9 cellular contexts compared by ENCODE assay signal in genomic region chr17:14308636-14308964, GRCh38. TPM values are rescaled to one million over a fixed set of nuclear protein-coding genes. Genes with fewer than 3 reads are reported as not detected.
A peak's percentile ranks its signal among the peaks of the same experiment; 100 is the strongest.
DNase-seq lines count a peak whose midpoint lies in the region; ATAC-seq, FAIRE-seq and TF ChIP-seq lines count a peak whose summit lies in the region.
"Had no signal": no experiment of that assay in that cellular context is flagged by ENCODE, and none has a peak within 500 bp of the region (broad histone marks: within the 10 kb centered on the region; RNA-seq: fewer than 3 reads in every experiment).

No MANE protein-coding gene starts in this region.

- H3K27me3 Mint-ChIP-seq in activated naive CD8-positive, alpha-beta T cell treated with anti-CD3 and anti-CD28 coated beads, Interleukin-2, amount 10 ng/mL, durations not matched to agents 7 days and 5 days, result peaks cover 4% of the 10 kb centered on the region
- peaks cover 0 to 8% (median 5%) of the 10 kb centered on the region in 3 donors for H3K27me3 Mint-ChIP-seq in immature natural killer cell (ENCODE audit: low read depth in 3 of 3)

- peaks cover 14% of the 10 kb centered on the region for H3K36me3 Mint-ChIP-seq in activated naive CD8-positive, alpha-beta T cell treated with anti-CD3 and anti-CD28 coated beads, Interleukin-2, amount 10 ng/mL, durations not matched to agents 7 days and 5 days
- peaks cover 0 to 16% (median 6%) of the 10 kb centered on the region in 3 donors for H3K36me3 Mint-ChIP-seq in immature natural killer cell

- H3K4me3 ChIP-seq in small intestine (ENCODE audit: low read depth in 1 of 2, low read length in 2 of 2), result peak overlapping the region; percentile 31 to 46

- ATAC-seq in activated naive CD8-positive, alpha-beta T cell treated with anti-CD3 and anti-CD28 coated beads, Interleukin-2, amount 10 ng/mL, durations not matched to agents 7 days and 5 days (ENCODE audit: low read depth), result no peak
- ATAC-seq in HG02642 (IDR thresholded peaks at IDR 0.05; ENCODE audit: poor library complexity, unreplicated experiment), result no peak

- POLR2A ChIA-PET in activated naive CD8-positive, alpha-beta T cell treated with anti-CD3 and anti-CD28 coated beads, Interleukin-2, amount 10 ng/mL, durations not matched to agents 7 days and 5 days (lab: Charles Lee), result interaction anchor here (1.0 to 1.3 kb wide), 3 partner anchors 8 to 120 kb away, joined by 3 to 6 read pairs (median 5); partner anchors contain the start of gene HS3ST3B1

- TF ChIP-seq CTCF in GM13977 (IDR thresholded peaks at IDR 0.05; ENCODE audit: extremely low read depth, insufficient read depth, missing control alignments), result no peak

- peaks cover 0 to 7% of the 10 kb centered on the region in 2 donors for H3K27me3 ChIP-seq in small intestine (ENCODE audit: control insufficient read depth in 2 of 2, insufficient read depth in 2 of 2, low read length in 2 of 2)

- in situ Hi-C loops in GM13977 (cut with MboI; ENCODE audit: low pct_unique_long_range_greater_than_20kb, low sequenced_read_pairs, unreplicated experiment), result loop anchor here (25.0 kb wide), 1 partner anchor 721 kb away; no protein-coding TSS in a partner anchor

- no peak overlapping the region for H3K27ac ChIP-seq in small intestine (ENCODE audit: low read depth in 1 of 2, low read length in 1 of 2)

- DNase-seq in SHP77 (lab: John Stamatoyannopoulos, UW) (peak; percentile 54 to 76), SHP77 treated with DMSO at 0.1 percent for 48 hours (lab: John Stamatoyannopoulos, UW) (no peak), immature natural killer cell (no peak), small intestine (no peak), GM13977 (ENCODE audit: low spot score) (no peak), NCI-H146 (lab: John Stamatoyannopoulos, UW) (no peak)
- DNase-seq in activated naive CD8-positive, alpha-beta T cell treated with anti-CD3 and anti-CD28 coated beads, Interleukin-2, amount 10 ng/mL, durations not matched to agents 7 days and 5 days, result no peak

- 48 to 55% (median 53%) methylated on average over 4 of the region's 4 CpGs for WGBS in small intestine, 3 donors

- no peak for FAIRE-seq in small intestine (lab: Jason Lieb, UNC)
- FAIRE-seq: A204.1 had no signal

- no peaks in the 10 kb centered on the region for H3K36me3 ChIP-seq in small intestine (ENCODE audit: control insufficient read depth in 2 of 2, insufficient read depth in 2 of 2, low read length in 2 of 2)

- H3K27ac Mint-ChIP-seq in activated naive CD8-positive, alpha-beta T cell treated with anti-CD3 and anti-CD28 coated beads, Interleukin-2, amount 10 ng/mL, durations not matched to agents 7 days and 5 days, result no peak overlapping the region
- peak overlapping the region in 4 of 6 donors; percentile 34 to 63 (median 49) for H3K27ac Mint-ChIP-seq in immature natural killer cell

- no peaks in the 10 kb centered on the region for H3K9me3 ChIP-seq in small intestine (ENCODE audit: control insufficient read depth, low read depth)

- H3K4me1 Mint-ChIP-seq in activated naive CD8-positive, alpha-beta T cell treated with anti-CD3 and anti-CD28 coated beads, Interleukin-2, amount 10 ng/mL, durations not matched to agents 7 days and 5 days, result peaks cover 32% of the 10 kb centered on the region
- peaks cover 77 to 80% of the 10 kb centered on the region in 2 donors for H3K4me1 Mint-ChIP-seq in immature natural killer cell

- H3K9me3 Mint-ChIP-seq in activated naive CD8-positive, alpha-beta T cell treated with anti-CD3 and anti-CD28 coated beads, Interleukin-2, amount 10 ng/mL, durations not matched to agents 7 days and 5 days, result no peaks in the 10 kb centered on the region
- H3K9me3 Mint-ChIP-seq in immature natural killer cell, result no peaks in the 10 kb centered on the region

- peak overlapping the region; percentile 78 for H3K4me3 Mint-ChIP-seq in activated naive CD8-positive, alpha-beta T cell treated with anti-CD3 and anti-CD28 coated beads, Interleukin-2, amount 10 ng/mL, durations not matched to agents 7 days and 5 days
- peak overlapping the region; percentile 77 to 82 (median 80) for H3K4me3 Mint-ChIP-seq in immature natural killer cell

- no peaks in the 10 kb centered on the region for H3K4me1 ChIP-seq in small intestine (ENCODE audit: control insufficient read depth in 2 of 2, insufficient read depth in 1 of 2, low read depth in 1 of 2, low read length in 1 of 2)

RNA-seq across cellular contexts. Expression of gene HS3ST3B1, which starts 7.7 kb away (rescaled TPM):
- total RNA-seq in activated naive CD8-positive, alpha-beta T cell treated with anti-CD3 and anti-CD28 coated beads, Interleukin-2, amount 10 ng/mL, durations not matched to agents 7 days and 5 days, result 10 to 100 TPM in 1 of 2 experiments, 1 to 10 TPM in 1; 9.3 to 10.0 TPM
- polyA plus RNA-seq in immature natural killer cell (10 to 100 TPM in 1 of 3 donors, 1 to 10 TPM in 2; 6.6 to 14.2 (median 9.0) TPM), small intestine (under 1 TPM; 0.22 to 0.85 (median 0.54) TPM)

Comparison
In these comparisons a context has a peak if more than half of its experiments do, and no peak if none do; other contexts are left out.
1. DNase-seq: peak in SHP77 (2 of 2); none in SHP77 treated with DMSO at 0.1 percent for 48 hours (single experiment), activated naive CD8-positive, alpha-beta T cell treated with anti-CD3 and anti-CD28 coated beads, Interleukin-2, amount 10 ng/mL, durations not matched to agents 7 days and 5 days (single experiment), immature natural killer cell (0 of 3), small intestine (single experiment), GM13977 (single experiment) and NCI-H146 (single experiment).
2. RNA of gene HS3ST3B1, which starts 7.7 kb away (polyA plus RNA-seq): 6.6 to 14.2 TPM in immature natural killer cell; 0.22 to 0.85 TPM in small intestine; every median in the first group is over 4 times any median in the second.